ENCODE assay signal across 12 cellular contexts in the genomic region with DNA sequence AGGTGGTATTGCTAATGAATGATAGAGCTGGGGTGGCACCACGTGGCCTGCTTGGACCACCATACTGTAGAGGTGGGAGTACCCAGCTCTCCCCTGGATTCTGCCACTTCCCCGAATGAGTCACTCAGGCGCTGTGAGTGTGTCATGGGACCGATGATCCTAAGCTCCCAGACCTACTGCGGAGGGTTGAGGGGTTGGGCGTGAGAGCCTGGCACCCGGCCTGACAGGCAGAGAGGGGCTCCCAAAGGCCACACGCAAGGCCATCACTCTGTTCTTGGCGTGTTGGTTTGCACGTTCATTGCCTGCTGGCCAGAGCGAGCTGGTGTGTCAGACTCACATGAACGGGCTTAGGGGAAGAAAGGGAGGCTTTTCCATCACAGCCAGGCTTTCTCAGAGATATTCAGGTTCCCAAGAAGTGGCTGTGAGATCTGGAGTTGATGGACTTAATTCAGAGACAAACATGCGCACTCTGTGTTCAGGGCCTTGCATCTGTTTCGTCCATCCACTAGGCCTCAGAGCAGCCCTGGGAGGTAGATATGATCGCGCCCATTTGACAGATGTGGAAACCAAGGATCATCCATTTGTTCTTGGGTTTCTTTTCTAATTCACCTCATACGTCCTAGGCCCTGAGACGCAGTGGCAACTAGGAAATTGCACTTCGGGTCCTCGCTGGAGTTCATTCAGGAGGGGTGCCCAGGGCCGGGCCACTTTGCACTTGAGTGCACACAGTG. TPM values are rescaled to one million over a fixed set of nuclear protein-coding genes. Genes with fewer than 3 reads are reported as not detected.
DNase-seq lines count a peak whose midpoint lies in the region; ATAC-seq and TF ChIP-seq lines count a peak whose summit lies in the region.
"Had no signal": no experiment of that assay in that cellular context is flagged by ENCODE, and none has a peak within 500 bp of the region (broad histone marks: within the 10 kb centered on the region; RNA-seq: fewer than 3 reads in every experiment).

No MANE protein-coding gene starts in this region.

- no peaks in the 10 kb centered on the region for H3K36me3 Mint-ChIP-seq in natural killer cell
- no peaks in the 10 kb centered on the region for H3K36me3 Mint-ChIP-seq in natural killer cell treated with Interleukin-12 subunit alpha and Interleukin-12 subunit beta and Interleukin-15 and Interleukin-18, amount 100 ng/mL, for 72 hours
- H3K36me3 Mint-ChIP-seq in memory B cell: peaks cover 2% of the 10 kb centered on the region
- no peaks in the 10 kb centered on the region for H3K36me3 Mint-ChIP-seq in activated T-helper 17 cell treated with anti-CD3 and anti-CD28 coated beads, Interleukin-2, amount 50 U/mL, for 72 hours (ENCODE audit: low read depth)

- H3K27ac Mint-ChIP-seq in natural killer cell (peak overlapping the region; percentile 19 to 45), memory B cell (peak overlapping the region; percentile 17)
- H3K27ac Mint-ChIP-seq in natural killer cell treated with Interleukin-12 subunit alpha and Interleukin-12 subunit beta and Interleukin-15 and Interleukin-18, amount 100 ng/mL, for 72 hours: peak overlapping the region in 1 of 2 donors; percentile 56
- H3K27ac Mint-ChIP-seq in activated T-helper 17 cell treated with anti-CD3 and anti-CD28 coated beads, Interleukin-2, amount 50 U/mL, for 72 hours: no peak overlapping the region
- H3K27ac Mint-ChIP-seq: activated naive CD4-positive, alpha-beta T cell treated with anti-CD3 and anti-CD28 coated beads for 36 hours; dendritic cell treated with granulocyte-macrophage colony-stimulating factor and Interleukin-4, amounts not matched to agents 40 ng/mL and 50 ng/mL, for 4 days had no signal

- ATAC-seq in natural killer cell (no peak), memory B cell (ENCODE audit: low read depth) (no peak)
- no peak for ATAC-seq in natural killer cell treated with Interleukin-12 subunit alpha and Interleukin-12 subunit beta and Interleukin-15 and Interleukin-18, amount 100 ng/mL, for 72 hours
- ATAC-seq in activated T-helper 17 cell treated with anti-CD3 and anti-CD28 coated beads, Interleukin-2, amount 50 U/mL, for 72 hours (replicated peaks): no peak

- DNase-seq in natural killer cell: no peak
- DNase-seq in natural killer cell treated with Interleukin-12 subunit alpha and Interleukin-12 subunit beta and Interleukin-15 and Interleukin-18, amount 100 ng/mL, for 72 hours (ENCODE audit: low spot score): no peak
- DNase-seq in dermis blood vessel endothelial cell: peak; percentile 70
- DNase-seq in memory B cell (ENCODE audit: low spot score in 2 of 2): no peak
- no peak for DNase-seq in central memory CD4-positive, alpha-beta T cell
- DNase-seq in activated effector memory CD4-positive, alpha-beta T cell treated with anti-CD3 and anti-CD28 coated beads, Interleukin-2, amount 50 U/mL, for 16 hours: no peak
- DNase-seq in NCI-H510A (lab: John Stamatoyannopoulos, UW): no peak
- DNase-seq: activated naive CD4-positive, alpha-beta T cell treated with anti-CD3 and anti-CD28 coated beads for 36 hours; NCI-H187 treated with DMSO at 0.1 percent for 48 hours; SJCRH30 had no signal

- H3K9me3 Mint-ChIP-seq in natural killer cell (no peaks in the 10 kb centered on the region), memory B cell (no peaks in the 10 kb centered on the region)
- H3K9me3 Mint-ChIP-seq in natural killer cell treated with Interleukin-12 subunit alpha and Interleukin-12 subunit beta and Interleukin-15 and Interleukin-18, amount 100 ng/mL, for 72 hours: no peaks in the 10 kb centered on the region
- no peaks in the 10 kb centered on the region for H3K9me3 Mint-ChIP-seq in activated T-helper 17 cell treated with anti-CD3 and anti-CD28 coated beads, Interleukin-2, amount 50 U/mL, for 72 hours
- H3K9me3 Mint-ChIP-seq: activated naive CD4-positive, alpha-beta T cell treated with anti-CD3 and anti-CD28 coated beads for 36 hours; dendritic cell treated with granulocyte-macrophage colony-stimulating factor and Interleukin-4, amounts not matched to agents 40 ng/mL and 50 ng/mL, for 4 days had no signal

- intact Hi-C loops in natural killer cell (cut with micrococcal nuclease): no loop called here

- H3K4me3 Mint-ChIP-seq in natural killer cell (no peak overlapping the region), memory B cell (no peak overlapping the region)
- no peak overlapping the region for H3K4me3 Mint-ChIP-seq in natural killer cell treated with Interleukin-12 subunit alpha and Interleukin-12 subunit beta and Interleukin-15 and Interleukin-18, amount 100 ng/mL, for 72 hours
- H3K4me3 Mint-ChIP-seq in activated T-helper 17 cell treated with anti-CD3 and anti-CD28 coated beads, Interleukin-2, amount 50 U/mL, for 72 hours: no peak overlapping the region
- H3K4me3 Mint-ChIP-seq: activated naive CD4-positive, alpha-beta T cell treated with anti-CD3 and anti-CD28 coated beads for 36 hours; dendritic cell treated with granulocyte-macrophage colony-stimulating factor and Interleukin-4, amounts not matched to agents 40 ng/mL and 50 ng/mL, for 4 days had no signal

- TF ChIP-seq CTCF in natural killer cell (IDR thresholded peaks at IDR 0.05): no peak

- H3K4me1 Mint-ChIP-seq in natural killer cell: peaks cover 62 to 78% of the 10 kb centered on the region in 2 donors
- H3K4me1 Mint-ChIP-seq in natural killer cell treated with Interleukin-12 subunit alpha and Interleukin-12 subunit beta and Interleukin-15 and Interleukin-18, amount 100 ng/mL, for 72 hours (ENCODE audit: low read depth in 2 of 2): peaks cover 51 to 63% of the 10 kb centered on the region in 2 donors
- H3K4me1 Mint-ChIP-seq in memory B cell: peaks cover 57% of the 10 kb centered on the region
- peaks cover 11% of the 10 kb centered on the region for H3K4me1 Mint-ChIP-seq in activated T-helper 17 cell treated with anti-CD3 and anti-CD28 coated beads, Interleukin-2, amount 50 U/mL, for 72 hours

- H3K27me3 Mint-ChIP-seq in natural killer cell (ENCODE audit: low read depth in 2 of 2) (no peaks in the 10 kb centered on the region), memory B cell (no peaks in the 10 kb centered on the region)
- H3K27me3 Mint-ChIP-seq in natural killer cell treated with Interleukin-12 subunit alpha and Interleukin-12 subunit beta and Interleukin-15 and Interleukin-18, amount 100 ng/mL, for 72 hours: no peaks in the 10 kb centered on the region
- no peaks in the 10 kb centered on the region for H3K27me3 Mint-ChIP-seq in activated T-helper 17 cell treated with anti-CD3 and anti-CD28 coated beads, Interleukin-2, amount 50 U/mL, for 72 hours
- H3K27me3 Mint-ChIP-seq: dendritic cell treated with granulocyte-macrophage colony-stimulating factor and Interleukin-4, amounts not matched to agents 40 ng/mL and 50 ng/mL, for 4 days had no signal

RNA-seq across cellular contexts. Expression of a gene that starts 41.4 kb away (rescaled TPM):
- total RNA-seq in natural killer cell: 100 to 1,000 TPM in 1 of 3 donors, 10 to 100 TPM in 2; 88.2 to 115 (median 91.5) TPM
- total RNA-seq in natural killer cell treated with Interleukin-12 subunit alpha and Interleukin-12 subunit beta and Interleukin-15 and Interleukin-18, amount 100 ng/mL, for 72 hours: 10 to 100 TPM; 48.0 to 57.6 TPM
- 39.0 and 64.7 TPM in 2 replicates for total RNA-seq in dermis blood vessel endothelial cell
- 10 to 100 TPM; 28.5 to 57.5 TPM for total RNA-seq in activated T-helper 17 cell treated with anti-CD3 and anti-CD28 coated beads, Interleukin-2, amount 50 U/mL, for 72 hours
